ENCODE assay signal across 8 cellular contexts in the genomic region with DNA sequence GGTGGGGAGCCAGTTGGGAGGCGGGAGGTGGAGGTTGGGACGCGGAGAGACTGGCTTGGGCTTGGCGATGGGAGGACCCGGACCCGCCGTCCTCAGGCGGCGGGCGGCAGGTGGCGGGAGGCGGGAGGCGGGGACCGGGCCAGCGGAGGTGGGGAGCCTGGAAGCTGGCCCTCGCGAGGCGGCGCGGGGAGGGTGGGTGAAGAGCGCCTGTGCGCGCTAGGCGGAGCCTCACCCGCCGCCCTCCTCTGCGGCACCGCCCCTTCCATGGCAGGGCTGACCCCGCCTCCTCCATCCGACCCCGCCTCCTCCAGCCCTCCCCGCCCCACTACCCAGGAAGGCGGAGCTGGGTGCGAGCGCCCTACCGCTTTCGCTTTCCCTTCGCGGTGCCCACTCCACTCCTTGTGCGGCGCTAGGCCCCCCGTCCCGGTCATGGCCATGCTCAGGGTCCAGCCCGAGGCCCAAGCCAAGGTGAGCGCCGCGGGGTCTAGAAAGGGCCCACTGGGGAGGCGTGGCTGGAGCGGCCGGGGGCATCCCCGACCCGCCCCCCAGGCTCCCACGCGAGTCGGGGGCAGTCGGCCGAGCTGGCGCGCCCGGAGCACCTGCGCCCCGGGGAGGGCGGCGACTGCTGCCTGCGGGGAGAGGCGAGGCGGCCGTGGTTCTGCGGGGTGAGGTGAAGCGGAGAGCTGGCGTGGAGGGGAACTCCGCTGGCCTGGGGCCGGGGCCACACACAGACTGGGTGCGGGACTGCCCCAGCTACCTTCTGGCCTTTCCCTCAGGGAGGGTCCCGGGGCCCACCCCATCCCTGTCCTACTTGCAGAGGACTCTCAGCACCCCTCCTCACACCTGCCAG. TPM values are rescaled to one million over a fixed set of nuclear protein-coding genes. Genes with fewer than 3 reads are reported as not detected.
DNase-seq lines count a peak whose midpoint lies in the region; ATAC-seq and TF ChIP-seq lines count a peak whose summit lies in the region.

PSME1 (plus strand) TSS at position 361 of the 850 bp plus-strand sequence; CDS start at position 430, 69 bp downstream.

- H3K27ac ChIP-seq in duodenal mucosa (ENCODE audit: low read depth, low read length) (peak within 1 kb of the TSS; percentile 84), lower lobe of right lung (peak within 1 kb of the TSS; percentile 97)

- H3K9me3 ChIP-seq in duodenal mucosa (ENCODE audit: control insufficient read depth in 1 of 2, low read length in 2 of 2): no peaks in the 10 kb centered on the region
- H3K9me3 ChIP-seq in lower lobe of right lung: no peaks in the 10 kb centered on the region

- H3K36me3 ChIP-seq in duodenal mucosa (ENCODE audit: control insufficient read depth in 1 of 2, insufficient read depth in 2 of 2, low read length in 2 of 2) (peaks cover 24% of the 10 kb centered on the region in 2 donors), lower lobe of right lung (peaks cover 29% of the 10 kb centered on the region)

- H3K9me3 Mint-ChIP-seq in CD14-positive monocyte: peaks cover 0 to 1% (median 0%) of the 10 kb centered on the region in 7 donors
- H3K9me3 Mint-ChIP-seq in activated CD4-positive, alpha-beta memory T cell treated with anti-CD3 and anti-CD28 coated beads, Interleukin-2, amount 10 ng/mL, durations not matched to agents 7 days and 5 days: no peaks in the 10 kb centered on the region

- H3K27me3 ChIP-seq in duodenal mucosa (ENCODE audit: control insufficient read depth in 1 of 2, insufficient read depth in 2 of 2, low read length in 2 of 2): no peaks in the 10 kb centered on the region
- H3K27me3 ChIP-seq in lower lobe of right lung (ENCODE audit: low read depth): no peaks in the 10 kb centered on the region

- H3K4me1 Mint-ChIP-seq in CD14-positive monocyte: peaks cover 51% of the 10 kb centered on the region
- peaks cover 53% of the 10 kb centered on the region for H3K4me1 Mint-ChIP-seq in activated CD4-positive, alpha-beta memory T cell treated with anti-CD3 and anti-CD28 coated beads, Interleukin-2, amount 10 ng/mL, durations not matched to agents 7 days and 5 days

- H3K9ac ChIP-seq in duodenal mucosa (ENCODE audit: low read depth in 1 of 2, low read length in 2 of 2): peak within 1 kb of the TSS; percentile 77 to 94

- DNase-seq in CD14-positive monocyte (ENCODE audit: low spot score) (peak; percentile 87), NCI-H82 (lab: John Stamatoyannopoulos, UW) (peak; percentile 95), lower lobe of right lung (peak; percentile 96)
- DNase-seq in activated CD4-positive, alpha-beta memory T cell treated with anti-CD3 and anti-CD28 coated beads, Interleukin-2, amount 10 ng/mL, durations not matched to agents 7 days and 5 days: peak; percentile 96
- peak; percentile 88 to 94 (median 91) for DNase-seq in stimulated activated CD4-positive, alpha-beta T cell treated with anti-CD3 and anti-CD28 coated beads, TNF-alpha, amount 100 ng/mL, for 24 hours (ENCODE audit: low read depth in 3 of 3)

- ATAC-seq in GM19397 (IDR thresholded peaks at IDR 0.05; ENCODE audit: unreplicated experiment) (peak; percentile 83), HG03565 (IDR thresholded peaks at IDR 0.05; ENCODE audit: unreplicated experiment) (peak; percentile 64), lower lobe of right lung (peak; percentile 99)

- H3K4me3 Mint-ChIP-seq in CD14-positive monocyte: peak within 1 kb of the TSS; percentile 88 to 94
- peak within 1 kb of the TSS; percentile 93 for H3K4me3 Mint-ChIP-seq in activated CD4-positive, alpha-beta memory T cell treated with anti-CD3 and anti-CD28 coated beads, Interleukin-2, amount 10 ng/mL, durations not matched to agents 7 days and 5 days

- peak within 1 kb of the TSS; percentile 83 to 94 (median 91) for H3K27ac Mint-ChIP-seq in CD14-positive monocyte
- H3K27ac Mint-ChIP-seq in activated CD4-positive, alpha-beta memory T cell treated with anti-CD3 and anti-CD28 coated beads, Interleukin-2, amount 10 ng/mL, durations not matched to agents 7 days and 5 days: peak within 1 kb of the TSS; percentile 89

- POLR2A ChIA-PET in activated CD4-positive, alpha-beta memory T cell treated with anti-CD3 and anti-CD28 coated beads, Interleukin-2, amount 10 ng/mL, durations not matched to agents 7 days and 5 days (lab: Charles Lee): interaction anchor here (1.0 to 21.4 kb wide), 23 partner anchors 9 to 301 kb away, joined by 3 to 652 read pairs (median 7); partner anchors contain the start of genes CHMP4A, DCAF11, DHRS1 and IPO4

- H3K4me1 ChIP-seq in duodenal mucosa (ENCODE audit: control insufficient read depth in 1 of 2, insufficient read depth in 2 of 2, low read length in 2 of 2) (peaks cover 41 to 52% of the 10 kb centered on the region in 2 donors), lower lobe of right lung (peaks cover 45% of the 10 kb centered on the region)

- H3K4me3 ChIP-seq in duodenal mucosa (ENCODE audit: low read depth in 1 of 2, low read length in 2 of 2): peak within 1 kb of the TSS; percentile 86 to 88
- peak within 1 kb of the TSS; percentile 100 for H3K4me3 ChIP-seq in lower lobe of right lung

- H3K27me3 Mint-ChIP-seq in CD14-positive monocyte (ENCODE audit: low read depth in 3 of 3): peaks cover 0 to 1% (median 0%) of the 10 kb centered on the region in 3 donors
- H3K27me3 Mint-ChIP-seq in activated CD4-positive, alpha-beta memory T cell treated with anti-CD3 and anti-CD28 coated beads, Interleukin-2, amount 10 ng/mL, durations not matched to agents 7 days and 5 days: no peaks in the 10 kb centered on the region

- intact Hi-C loops in CD14-positive monocyte (cut with micrococcal nuclease) (loop anchor here in 1 of 2 donors (10.0 kb wide), 1 partner anchor 99 kb away; the partner anchor contains the start of genes GMPR2 and NEDD8), lower lobe of right lung (cut with DNase I) (no loop called here)

- H3K36me3 Mint-ChIP-seq in CD14-positive monocyte: peaks cover 38 to 45% of the 10 kb centered on the region in 2 donors
- H3K36me3 Mint-ChIP-seq in activated CD4-positive, alpha-beta memory T cell treated with anti-CD3 and anti-CD28 coated beads, Interleukin-2, amount 10 ng/mL, durations not matched to agents 7 days and 5 days (ENCODE audit: low read depth): peaks cover 43% of the 10 kb centered on the region

- no peak for TF ChIP-seq CTCF in CD14-positive monocyte (IDR thresholded peaks at IDR 0.05)
- no peak for TF ChIP-seq CTCF in lower lobe of right lung (IDR thresholded peaks at IDR 0.05)

- CTCF ChIA-PET in activated CD4-positive, alpha-beta memory T cell treated with anti-CD3 and anti-CD28 coated beads, Interleukin-2, amount 10 ng/mL, durations not matched to agents 7 days and 5 days (lab: Charles Lee): interaction anchor here (1.0 to 3.5 kb wide), 11 partner anchors 9 to 172 kb away, joined by 3 to 25 read pairs (median 6); partner anchors contain the start of genes CIDEB, DCAF11, IRF9 and NRL

RNA-seq across cellular contexts. Expression of gene PSME1, which starts in this region (rescaled TPM):
- 100 to 1,000 TPM; 729 to 759 TPM for polyA plus RNA-seq in CD14-positive monocyte
- total RNA-seq in activated CD4-positive, alpha-beta memory T cell treated with anti-CD3 and anti-CD28 coated beads, Interleukin-2, amount 10 ng/mL, durations not matched to agents 7 days and 5 days: 100 to 1,000 TPM; 391 to 397 TPM
- 198 TPM for total RNA-seq in lower lobe of right lung

Comparison
In these comparisons a context has a peak if more than half of its experiments do, and no peak if none do; other contexts are left out.
1. Peak in every context shown above with its lines: DNase-seq, ATAC-seq, H3K4me3 ChIP-seq and H3K27ac ChIP-seq.